Comparison of ENCODE assay signal across 13 cellular contexts in genomic region chr14:54890794-54891193, GRCh38. TPM values are rescaled to one million over a fixed set of nuclear protein-coding genes. Genes with fewer than 3 reads are reported as not detected.
A peak's percentile ranks its signal among the peaks of the same experiment; 100 is the strongest.
DNase-seq lines count a peak whose midpoint lies in the region; ATAC-seq and TF ChIP-seq lines count a peak whose summit lies in the region.
"Had no signal": no experiment of that assay in that cellular context is flagged by ENCODE, and none has a peak within 500 bp of the region (broad histone marks: within the 10 kb centered on the region; RNA-seq: fewer than 3 reads in every experiment).

No MANE protein-coding gene starts in this region.

- no peak for TF ChIP-seq CTCF in left lung (IDR thresholded peaks at IDR 0.05)

- no peaks in the 10 kb centered on the region for H3K27me3 Mint-ChIP-seq in stimulated activated naive CD8-positive, alpha-beta T cell treated with anti-CD3 and anti-CD28 coated beads, Interleukin-15, amount 100 ng/mL, for 72 hours
- H3K27me3 Mint-ChIP-seq: activated naive CD4-positive, alpha-beta T cell treated with anti-CD3 and anti-CD28 coated beads, Interleukin-2, amount 10 ng/mL, durations not matched to agents 7 days and 5 days had no signal

- no peaks in the 10 kb centered on the region for H3K27me3 ChIP-seq in left lung

- intact Hi-C loops in left lung (cut with DNase I): loop anchor here in 1 of 2 donors (10.0 kb wide), 1 partner anchor 274 kb away; no protein-coding TSS in a partner anchor

- no peak overlapping the region for H3K27ac ChIP-seq in left lung
- H3K27ac ChIP-seq: PC-9 had no signal

- no peaks in the 10 kb centered on the region for H3K9me3 Mint-ChIP-seq in stimulated activated naive CD8-positive, alpha-beta T cell treated with anti-CD3 and anti-CD28 coated beads, Interleukin-15, amount 100 ng/mL, for 72 hours
- H3K9me3 Mint-ChIP-seq: activated naive CD4-positive, alpha-beta T cell treated with anti-CD3 and anti-CD28 coated beads, Interleukin-2, amount 10 ng/mL, durations not matched to agents 7 days and 5 days had no signal

- H3K27ac Mint-ChIP-seq in stimulated activated naive CD8-positive, alpha-beta T cell treated with anti-CD3 and anti-CD28 coated beads, Interleukin-15, amount 100 ng/mL, for 72 hours: peak overlapping the region in 1 of 2 donors; percentile 17
- H3K27ac Mint-ChIP-seq: activated naive CD4-positive, alpha-beta T cell treated with anti-CD3 and anti-CD28 coated beads, Interleukin-2, amount 10 ng/mL, durations not matched to agents 7 days and 5 days had no signal

- H3K4me3 ChIP-seq in left lung: no peak overlapping the region
- H3K4me3 ChIP-seq: PC-9 had no signal

- H3K4me3 Mint-ChIP-seq in stimulated activated naive CD8-positive, alpha-beta T cell treated with anti-CD3 and anti-CD28 coated beads, Interleukin-15, amount 100 ng/mL, for 72 hours: no peak overlapping the region
- H3K4me3 Mint-ChIP-seq: activated naive CD4-positive, alpha-beta T cell treated with anti-CD3 and anti-CD28 coated beads, Interleukin-2, amount 10 ng/mL, durations not matched to agents 7 days and 5 days had no signal

- no peaks in the 10 kb centered on the region for H3K9me3 ChIP-seq in left lung

- no peaks in the 10 kb centered on the region for H3K36me3 ChIP-seq in left lung

- H3K4me1 ChIP-seq in left lung: peaks cover 3 to 43% of the 10 kb centered on the region in 2 donors

- peak; percentile 80 for ATAC-seq in GM18519 (IDR thresholded peaks at IDR 0.05; ENCODE audit: low FRiP score, unreplicated experiment)
- peak; percentile 75 for ATAC-seq in GM21423 (IDR thresholded peaks at IDR 0.05; ENCODE audit: unreplicated experiment)
- ATAC-seq in HG03108 (IDR thresholded peaks at IDR 0.05; ENCODE audit: unreplicated experiment): peak; percentile 71
- ATAC-seq in left lung: peak; percentile 14
- ATAC-seq in stimulated activated naive CD8-positive, alpha-beta T cell treated with anti-CD3 and anti-CD28 coated beads, Interleukin-15, amount 100 ng/mL, for 72 hours: no peak

- H3K4me1 Mint-ChIP-seq in stimulated activated naive CD8-positive, alpha-beta T cell treated with anti-CD3 and anti-CD28 coated beads, Interleukin-15, amount 100 ng/mL, for 72 hours: peaks cover 62% of the 10 kb centered on the region

- DNase-seq in left lung: no peak
- no peak for DNase-seq in inferior parietal cortex (ENCODE audit: extremely low spot score)
- no peak for DNase-seq in activated gamma-delta T cell (lab: John Stamatoyannopoulos, UW)
- no peak for DNase-seq in DMS53 (lab: John Stamatoyannopoulos, UW)
- DNase-seq in stimulated activated naive CD8-positive, alpha-beta T cell treated with anti-CD3 and anti-CD28 coated beads, Interleukin-15, amount 100 ng/mL, for 72 hours: no peak
- DNase-seq: activated naive CD4-positive, alpha-beta T cell treated with anti-CD3 and anti-CD28 coated beads, Interleukin-2, amount 10 ng/mL, durations not matched to agents 7 days and 5 days; DND-41; effector CD8-positive, alpha-beta T cell; PC-9; stimulated activated CD4-positive, alpha-beta T cell treated with anti-CD3 and anti-CD28 coated beads, Interleukin-15, amount 100 ng/mL, for 24 hours had no signal

RNA-seq across cellular contexts. Expression of gene GCH1, which starts 11.8 kb away (rescaled TPM):
- total RNA-seq in left lung: 10 to 100 TPM in 1 of 2 donors, 1 to 10 TPM in 1; 9.0 to 22.8 TPM
